16 cellular contexts compared by ENCODE assay signal in genomic region chr7:27238979-27239779, GRCh38. TPM values are rescaled to one million over a fixed set of nuclear protein-coding genes. Genes with fewer than 3 reads are reported as not detected.
DNase-seq lines count a peak whose midpoint lies in the region; ATAC-seq and TF ChIP-seq lines count a peak whose summit lies in the region.
"Had no signal": no experiment of that assay in that cellular context is flagged by ENCODE, and none has a peak within 500 bp of the region (broad histone marks: within the 10 kb centered on the region; RNA-seq: fewer than 3 reads in every experiment).

No MANE protein-coding gene starts in this region.

- peaks cover 0 to 2% (median 0%) of the 10 kb centered on the region in 11 donors for H3K9me3 Mint-ChIP-seq in naive thymus-derived CD4-positive, alpha-beta T cell
- H3K9me3 Mint-ChIP-seq: activated T-helper 2 cell treated with anti-CD3 and anti-CD28 coated beads, Interferon-gamma antibody, Interleukin-2, Interleukin-4, amounts not matched to agents 10 μg/mL and 5 μg/mL and 100 μg/mL, durations not matched to agents 14 hours and 24 hours and 36 hours; T-helper 1 cell treated with Interleukin-12 subunit alpha and Interleukin-12 subunit beta and Interleukin-4 antibody, amounts not matched to agents 30 μg/mL and 1 μg/mL, for 36 hours had no signal

- peak; percentile 62 for DNase-seq in Right ventricle myocardium inferior (ENCODE audit: missing footprints)
- DNase-seq in left ventricle myocardium superior: no peak
- DNase-seq in coronary artery (ENCODE audit: low spot score): no peak
- DNase-seq in naive thymus-derived CD4-positive, alpha-beta T cell: no peak
- DNase-seq in upper lobe of right lung: peak; percentile 61
- no peak for DNase-seq in left colon
- no peak for DNase-seq in DMS79 treated with DMSO at 0.1 percent for 48 hours (lab: John Stamatoyannopoulos, UW)
- DNase-seq: GOT3, immature natural killer cell, NCI-H1048, NCI-H446, uterus had no signal

- peak overlapping the region in 8 of 10 donors; percentile 4 to 64 (median 52) for H3K4me3 Mint-ChIP-seq in naive thymus-derived CD4-positive, alpha-beta T cell
- H3K4me3 Mint-ChIP-seq: T-helper 1 cell treated with Interleukin-12 subunit alpha and Interleukin-12 subunit beta and Interleukin-4 antibody, amounts not matched to agents 30 μg/mL and 1 μg/mL, for 36 hours had no signal

- H3K27ac Mint-ChIP-seq in naive thymus-derived CD4-positive, alpha-beta T cell: no peak overlapping the region
- H3K27ac Mint-ChIP-seq: activated T-helper 2 cell treated with anti-CD3 and anti-CD28 coated beads, Interferon-gamma antibody, Interleukin-2, Interleukin-4, amounts not matched to agents 10 μg/mL and 5 μg/mL and 100 μg/mL, durations not matched to agents 14 hours and 24 hours and 36 hours; immature natural killer cell; T-helper 1 cell treated with Interleukin-12 subunit alpha and Interleukin-12 subunit beta and Interleukin-4 antibody, amounts not matched to agents 30 μg/mL and 1 μg/mL, for 36 hours had no signal

- H3K9me3 ChIP-seq in naive thymus-derived CD4-positive, alpha-beta T cell (ENCODE audit: control insufficient read depth in 2 of 3, low read length in 3 of 3): no peaks in the 10 kb centered on the region
- H3K9me3 ChIP-seq in upper lobe of right lung: no peaks in the 10 kb centered on the region
- H3K9me3 ChIP-seq: uterus had no signal

- intact Hi-C loops in Right ventricle myocardium inferior (cut with DNase I) (loop anchor here (10.0 kb wide), 1 partner anchor 336 kb away; no protein-coding TSS in a partner anchor), left ventricle myocardium superior (cut with micrococcal nuclease) (no loop called here), upper lobe of right lung (cut with DNase I) (no loop called here), left colon (cut with DNase I, micrococcal nuclease) (no loop called here)
- intact Hi-C loops in naive thymus-derived CD4-positive, alpha-beta T cell (cut with micrococcal nuclease): no loop called here

- CTCF ChIA-PET in naive thymus-derived CD4-positive, alpha-beta T cell (lab: Charles Lee): no interaction called here

- H3K4me1 Mint-ChIP-seq in naive thymus-derived CD4-positive, alpha-beta T cell: peaks cover 4 to 47% (median 39%) of the 10 kb centered on the region in 7 donors

- H3K36me3 Mint-ChIP-seq in naive thymus-derived CD4-positive, alpha-beta T cell: peaks cover 0 to 3% (median 0%) of the 10 kb centered on the region in 5 donors
- H3K36me3 Mint-ChIP-seq: immature natural killer cell had no signal

- peaks cover 0 to 3% of the 10 kb centered on the region in 2 donors for H3K4me1 ChIP-seq in naive thymus-derived CD4-positive, alpha-beta T cell (ENCODE audit: control insufficient read depth in 2 of 2, insufficient read depth in 2 of 2, low read length in 2 of 2)
- peaks cover 25% of the 10 kb centered on the region for H3K4me1 ChIP-seq in upper lobe of right lung

- TF ChIP-seq CTCF in coronary artery (IDR thresholded peaks at IDR 0.05): no peak
- no peak for TF ChIP-seq CTCF in upper lobe of right lung (IDR thresholded peaks at IDR 0.05)

- peaks cover 76 to 87% (median 83%) of the 10 kb centered on the region in 5 donors for H3K27me3 Mint-ChIP-seq in naive thymus-derived CD4-positive, alpha-beta T cell

- H3K27ac ChIP-seq in coronary artery (no peak overlapping the region), upper lobe of right lung (no peak overlapping the region)
- H3K27ac ChIP-seq in naive thymus-derived CD4-positive, alpha-beta T cell (ENCODE audit: low read depth, low read length): no peak overlapping the region
- H3K27ac ChIP-seq: uterus had no signal

- ATAC-seq in Right ventricle myocardium inferior (no peak), left ventricle myocardium superior (no peak), upper lobe of right lung (no peak), left colon (no peak), HG02884 (IDR thresholded peaks at IDR 0.05; ENCODE audit: unreplicated experiment) (no peak)
- ATAC-seq in naive thymus-derived CD4-positive, alpha-beta T cell: no peak
- ATAC-seq: Panc1 had no signal

- peak overlapping the region; percentile 48 for H3K4me3 ChIP-seq in coronary artery
- H3K4me3 ChIP-seq in naive thymus-derived CD4-positive, alpha-beta T cell (ENCODE audit: low read length): no peak overlapping the region
- no peak overlapping the region for H3K4me3 ChIP-seq in upper lobe of right lung
- H3K4me3 ChIP-seq: uterus had no signal

- H3K36me3 ChIP-seq in naive thymus-derived CD4-positive, alpha-beta T cell (ENCODE audit: control insufficient read depth in 2 of 3, insufficient read depth in 3 of 3, low read length in 3 of 3): no peaks in the 10 kb centered on the region
- no peaks in the 10 kb centered on the region for H3K36me3 ChIP-seq in upper lobe of right lung
- H3K36me3 ChIP-seq: uterus had no signal

- POLR2A ChIA-PET in naive thymus-derived CD4-positive, alpha-beta T cell (lab: Charles Lee): no interaction called here

- peaks cover 0 to 28% of the 10 kb centered on the region in 2 donors for H3K27me3 ChIP-seq in naive thymus-derived CD4-positive, alpha-beta T cell (ENCODE audit: control insufficient read depth in 2 of 2, insufficient read depth in 2 of 2, low read length in 2 of 2)
- peaks cover 100% of the 10 kb centered on the region for H3K27me3 ChIP-seq in upper lobe of right lung

RNA-seq across cellular contexts. Expression of gene EVX1, which starts 3.4 kb away (rescaled TPM):
- total RNA-seq in Right ventricle myocardium inferior (not detected), left ventricle myocardium superior (not detected), upper lobe of right lung (not detected), left colon (under 1 TPM; 0.82 to 0.87 TPM)
- under 1 TPM in 1 of 5 experiments, not detected in 4; 0.11 TPM for total RNA-seq in naive thymus-derived CD4-positive, alpha-beta T cell
- not detected for polyA plus RNA-seq in naive thymus-derived CD4-positive, alpha-beta T cell
- total RNA-seq: activated T-helper 2 cell treated with anti-CD3 and anti-CD28 coated beads, Interferon-gamma antibody, Interleukin-2, Interleukin-4, amounts not matched to agents 10 μg/mL and 5 μg/mL and 100 μg/mL, durations not matched to agents 14 hours and 24 hours and 36 hours had no signal
- polyA plus RNA-seq: immature natural killer cell had no signal

RNA-seq across cellular contexts. Expression of gene HOXA13, which starts 39.3 kb away (rescaled TPM):
- total RNA-seq in Right ventricle myocardium inferior (not detected), left ventricle myocardium superior (not detected), upper lobe of right lung (not detected), left colon (10 to 100 TPM; 35.2 to 39.4 TPM)
- not detected for total RNA-seq in naive thymus-derived CD4-positive, alpha-beta T cell
- polyA plus RNA-seq in naive thymus-derived CD4-positive, alpha-beta T cell: not detected
- total RNA-seq: activated T-helper 2 cell treated with anti-CD3 and anti-CD28 coated beads, Interferon-gamma antibody, Interleukin-2, Interleukin-4, amounts not matched to agents 10 μg/mL and 5 μg/mL and 100 μg/mL, durations not matched to agents 14 hours and 24 hours and 36 hours had no signal
- polyA plus RNA-seq: immature natural killer cell had no signal

RNA-seq across cellular contexts. Expression of gene HOXA11, which starts 54.1 kb away (rescaled TPM):
- total RNA-seq in Right ventricle myocardium inferior (not detected), left ventricle myocardium superior (not detected), upper lobe of right lung (not detected), left colon (1 to 10 TPM; 3.1 to 6.1 TPM)
- total RNA-seq in naive thymus-derived CD4-positive, alpha-beta T cell: not detected
- polyA plus RNA-seq in naive thymus-derived CD4-positive, alpha-beta T cell: not detected
- total RNA-seq: activated T-helper 2 cell treated with anti-CD3 and anti-CD28 coated beads, Interferon-gamma antibody, Interleukin-2, Interleukin-4, amounts not matched to agents 10 μg/mL and 5 μg/mL and 100 μg/mL, durations not matched to agents 14 hours and 24 hours and 36 hours had no signal
- polyA plus RNA-seq: immature natural killer cell had no signal

Comparison
In these comparisons a context has a peak if more than half of its experiments do, and no peak if none do; other contexts are left out.
1. DNase-seq: peak in Right ventricle myocardium inferior (single experiment) and upper lobe of right lung (single experiment); none in left ventricle myocardium superior (single experiment), coronary artery (single experiment), naive thymus-derived CD4-positive, alpha-beta T cell (0 of 9), left colon (0 of 2) and DMS79 treated with DMSO at 0.1 percent for 48 hours (single experiment).
2. RNA of gene HOXA13, which starts 39.3 kb away (total RNA-seq): 35.2 to 39.4 TPM in left colon; not detected in Right ventricle myocardium inferior (single experiment), not detected in left ventricle myocardium superior (single experiment), not detected in naive thymus-derived CD4-positive, alpha-beta T cell and not detected in upper lobe of right lung (single experiment); every median in the first group is over 10 times any median in the second.